ENCODE assay signal across 8 cellular contexts in genomic region chr1:8848663-8849386, GRCh38. TPM values are rescaled to one million over a fixed set of nuclear protein-coding genes. Genes with fewer than 3 reads are reported as not detected.
DNase-seq lines count a peak whose midpoint lies in the region; ATAC-seq, FAIRE-seq and TF ChIP-seq lines count a peak whose summit lies in the region.

No MANE protein-coding gene starts in this region.

- H3K4me3 ChIP-seq in adrenal gland (no peak overlapping the region), heart right ventricle (peak overlapping the region in 1 of 10 donors; percentile 19)

- H3K4me3 Mint-ChIP-seq in T-cell: no peak overlapping the region

- peaks cover 3 to 11% (median 3%) of the 10 kb centered on the region in 3 donors for H3K4me1 Mint-ChIP-seq in T-cell

- ATAC-seq in T-cell (replicated peaks in 1 of 4) (peak; percentile 83 to 95 (median 88)), heart right ventricle (peak; percentile 93 to 99 (median 98))

- in situ Hi-C loops in ACHN (cut with HindIII; ENCODE audit: low pct_ligation_motif_present, low pct_unique_long_range_greater_than_20kb, low sequenced_read_pairs): no loop called here

- peak in 1 of 2 donors; percentile 47 for TF ChIP-seq POLR2A in adrenal gland (IDR thresholded peaks at IDR 0.05)

- H3K4me1 ChIP-seq in adrenal gland (replicated peaks in 1 of 2) (peaks cover 0 to 4% of the 10 kb centered on the region in 2 donors), heart right ventricle (peaks cover 3 to 39% (median 27%) of the 10 kb centered on the region in 9 donors)

- H3K9me3 ChIP-seq in adrenal gland (replicated peaks in 1 of 3): no peaks in the 10 kb centered on the region
- no peaks in the 10 kb centered on the region for H3K9me3 ChIP-seq in heart right ventricle

- CTCF ChIA-PET in T-cell (lab: Charles Lee): interaction anchor here (0.5 to 3.9 kb wide), 36 partner anchors 9 to 1481 kb away, joined by 3 to 55 read pairs (median 4); no protein-coding TSS in a partner anchor

- POLR2A ChIA-PET in T-cell (lab: Charles Lee): interaction anchor here (0.5 to 0.6 kb wide), 4 partner anchors 49 to 293 kb away, joined by 3 to 7 read pairs (median 3); no protein-coding TSS in a partner anchor

- TF ChIP-seq CTCF in adrenal gland (IDR thresholded peaks at IDR 0.05): peak; percentile 87 to 99 (median 96)
- TF ChIP-seq CTCF in heart right ventricle (IDR thresholded peaks at IDR 0.05): peak; percentile 89 to 98 (median 93)

- intact Hi-C loops in adrenal gland (cut with DNase I) (loop anchor here (10.0 kb wide), 3 partner anchors 114 to 284 kb away; no protein-coding TSS in a partner anchor), heart right ventricle (cut with DNase I) (loop anchor here in 8 of 10 donors (1.0 to 10.0 kb wide), 9 partner anchors 94 to 867 kb away; no protein-coding TSS in a partner anchor)

- H3K27ac ChIP-seq in adrenal gland: peak overlapping the region in 4 of 5 donors; percentile 39 to 80 (median 61)
- peak overlapping the region in 9 of 10 donors; percentile 1 to 52 (median 38) for H3K27ac ChIP-seq in heart right ventricle

- whole genome bisulfite sequencing in adrenal gland, 4 donors: 26 to 65% (median 34%) methylated on average over 8 to 19 of the region's 19 CpGs
- 25 to 26% methylated on average over 19 of the region's 19 CpGs for WGBS in heart right ventricle, 2 donors

- no peaks in the 10 kb centered on the region for H3K36me3 ChIP-seq in adrenal gland (replicated peaks in 1 of 2)
- H3K36me3 ChIP-seq in heart right ventricle: no peaks in the 10 kb centered on the region

- no peak overlapping the region for H3K27ac Mint-ChIP-seq in T-cell

- H3K27me3 ChIP-seq in adrenal gland (no peaks in the 10 kb centered on the region), heart right ventricle (no peaks in the 10 kb centered on the region)

- H3K36me3 Mint-ChIP-seq in T-cell: no peaks in the 10 kb centered on the region

- FAIRE-seq in urothelium cell line (lab: Jason Lieb, UNC): no peak

- H3K9me3 Mint-ChIP-seq in T-cell: no peaks in the 10 kb centered on the region

- H3K27me3 Mint-ChIP-seq in T-cell: no peaks in the 10 kb centered on the region

- DNase-seq in ACHN (peak; percentile 86), GM19238 (ENCODE audit: insufficient read length, low spot score) (peak; percentile 82), NCI-H1105 treated with DMSO at 0.1 percent for 48 hours (lab: John Stamatoyannopoulos, UW) (peak; percentile 94), T-cell (peak; percentile 22 to 79 (median 64)), adrenal gland (peak; percentile 94 to 97 (median 97)), heart right ventricle (peak; percentile 89 to 94), putamen (ENCODE audit: low spot score) (peak; percentile 90), urothelium cell line (ENCODE audit: low spot score) (peak; percentile 91)

RNA-seq across cellular contexts. Expression of gene ENO1, which starts 29.7 kb away (rescaled TPM):
- total RNA-seq in T-cell: 100 to 1,000 TPM; 308 to 625 (median 545) TPM
- total RNA-seq in adrenal gland: 100 to 1,000 TPM; 419 to 751 (median 581) TPM
- 100 to 1,000 TPM; 142 to 815 (median 215) TPM for polyA plus RNA-seq in adrenal gland
- total RNA-seq in heart right ventricle: 100 to 1,000 TPM; 104 to 472 (median 141) TPM
- polyA plus RNA-seq in heart right ventricle: 100 to 1,000 TPM in 1 of 2 donors, 10 to 100 TPM in 1; 73.3 to 581 TPM

RNA-seq across cellular contexts. Expression of gene RERE, which starts 31.4 kb away (rescaled TPM):
- 100 to 1,000 TPM in 3 of 5 donors, 10 to 100 TPM in 2; 85.1 to 116 (median 103) TPM for total RNA-seq in T-cell
- 100 to 1,000 TPM in 3 of 8 donors, 10 to 100 TPM in 5; 49.0 to 146 (median 81.4) TPM for total RNA-seq in adrenal gland
- 10 to 100 TPM; 33.4 to 75.9 (median 41.6) TPM for polyA plus RNA-seq in adrenal gland
- total RNA-seq in heart right ventricle: 100 to 1,000 TPM; 107 to 163 (median 144) TPM
- 10 to 100 TPM; 46.5 to 62.3 TPM for polyA plus RNA-seq in heart right ventricle
